1 cellular context compared by ENCODE assay signal in genomic region chr3:114861666-114862065, GRCh38.
A peak's percentile ranks its signal among the peaks of the same experiment; 100 is the strongest.
TF ChIP-seq lines count a peak whose summit lies in the region.

No MANE protein-coding gene starts in this region.

TF ChIP-seq in HCT116, 20 proteins besides CTCF, POLR2A, EP300 and RAD21:
- TF ChIP-seq CEBPB (IDR thresholded peaks at IDR 0.05; ENCODE audit: low read depth) (0 out of 2 replicates have a peak, but pooled peaks have one; percentile 36), ZFX (IDR thresholded peaks at IDR 0.05) (no peak), YY1 (IDR thresholded peaks at IDR 0.05; ENCODE audit: extremely low read depth, insufficient replicate concordance, low read depth, low read length) (no peak)
